ENCODE assay signal across 30 cellular contexts in the genomic region with DNA sequence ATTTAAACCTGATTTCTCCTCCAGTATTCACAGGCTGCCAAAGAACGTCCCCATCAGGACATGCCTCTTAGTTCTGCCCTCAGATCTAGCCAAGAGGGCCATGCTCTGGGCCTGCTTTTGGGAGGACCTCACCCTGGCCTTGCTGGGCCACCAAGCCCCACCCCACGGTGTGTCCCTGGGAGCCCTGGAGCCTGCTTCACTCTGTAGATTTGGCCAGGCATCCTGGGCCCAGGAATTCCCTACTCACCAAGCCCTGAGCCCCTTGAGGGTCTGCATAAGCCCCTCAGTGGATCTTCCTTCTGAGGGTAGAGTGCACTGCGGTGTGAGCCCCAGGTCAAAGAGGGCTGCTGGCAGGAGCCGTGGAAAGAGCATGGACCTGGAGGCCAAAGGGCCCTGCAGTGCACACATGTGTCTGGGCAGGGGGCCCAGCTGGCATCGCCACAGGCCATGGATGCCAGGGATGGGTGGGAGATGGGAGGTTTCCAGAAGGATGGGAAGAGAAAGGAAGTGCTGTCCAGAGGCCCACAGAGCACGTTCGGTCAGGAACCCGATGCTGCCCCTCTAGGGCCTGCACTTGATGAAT.
"Had no signal": no experiment of that assay in that cellular context is flagged by ENCODE, and none has a peak within 500 bp of the region (broad histone marks: within the 10 kb centered on the region; RNA-seq: fewer than 3 reads in every experiment).

No MANE protein-coding gene starts in this region.

- H3K27me3 ChIP-seq: adrenal gland, body of pancreas, gastroesophageal sphincter had no signal

- H3K4me1 ChIP-seq: adrenal gland, body of pancreas had no signal

- H3K36me3 Mint-ChIP-seq: activated naive CD4-positive, alpha-beta T cell treated with anti-CD3 and anti-CD28 coated beads, Interleukin-2, amount 50 U/mL, for 24 hours; activated naive CD8-positive, alpha-beta T cell treated with anti-CD3 and anti-CD28 coated beads for 36 hours had no signal

- H3K27ac ChIP-seq: adrenal gland, body of pancreas, epithelial cell of prostate, esophagus squamous epithelium, gastroesophageal sphincter had no signal

- FAIRE-seq: colon, endometrium, endothelial cell of umbilical vein had no signal

- H3K36me3 ChIP-seq: adrenal gland, esophagus squamous epithelium, gastroesophageal sphincter had no signal

- H3K9me3 ChIP-seq: adrenal gland, body of pancreas, esophagus squamous epithelium, gastroesophageal sphincter had no signal

- H3K4me3 Mint-ChIP-seq: activated CD4-positive, alpha-beta memory T cell treated with anti-CD3 and anti-CD28 coated beads, Interleukin-2, amount 10 ng/mL, durations not matched to agents 7 days and 5 days; activated CD4-positive, alpha-beta T cell treated with anti-CD3 and anti-CD28 coated beads for 36 hours; activated CD4-positive, alpha-beta T cell treated with anti-CD3 and anti-CD28 coated beads, Interleukin-2, amount 10 ng/mL, durations not matched to agents 24 days and 14 days; activated naive CD4-positive, alpha-beta T cell treated with anti-CD3 and anti-CD28 coated beads for 36 hours; activated naive CD4-positive, alpha-beta T cell treated with anti-CD3 and anti-CD28 coated beads, Interleukin-2, amount 50 U/mL, for 24 hours; activated naive CD8-positive, alpha-beta T cell treated with anti-CD3 and anti-CD28 coated beads for 36 hours; activated naive CD8-positive, alpha-beta T cell treated with anti-CD3 and anti-CD28 coated beads, Interleukin-2, amount 50 U/mL, for 24 hours; activated T-helper 1 cell treated with anti-CD3 and anti-CD28 coated beads, Interleukin-12 subunit alpha, Interleukin-12 subunit beta, Interleukin-2, Interleukin-4 antibody, amounts not matched to agents 30 ng/mL and 10 ng/mL and 1 ng/mL, durations not matched to agents 14 hours and 24 hours and 36 hours; effector memory CD8-positive, alpha-beta T cell had no signal

- H3K4me1 Mint-ChIP-seq: activated naive CD4-positive, alpha-beta T cell treated with anti-CD3 and anti-CD28 coated beads, Interleukin-2, amount 50 U/mL, for 24 hours; activated naive CD8-positive, alpha-beta T cell treated with anti-CD3 and anti-CD28 coated beads for 36 hours; activated naive CD8-positive, alpha-beta T cell treated with anti-CD3 and anti-CD28 coated beads, Interleukin-2, amount 50 U/mL, for 24 hours had no signal

- ATAC-seq: activated CD4-positive, alpha-beta T cell treated with anti-CD3 and anti-CD28 coated beads for 36 hours; activated naive CD8-positive, alpha-beta T cell treated with anti-CD3 and anti-CD28 coated beads, Interleukin-2, amount 50 U/mL, for 24 hours; body of pancreas; effector memory CD8-positive, alpha-beta T cell; gastroesophageal sphincter had no signal

- H3K9me3 Mint-ChIP-seq: activated CD4-positive, alpha-beta memory T cell treated with anti-CD3 and anti-CD28 coated beads, Interleukin-2, amount 10 ng/mL, durations not matched to agents 7 days and 5 days; activated CD4-positive, alpha-beta T cell treated with anti-CD3 and anti-CD28 coated beads, Interleukin-2, amount 10 ng/mL, durations not matched to agents 24 days and 14 days; activated naive CD4-positive, alpha-beta T cell treated with anti-CD3 and anti-CD28 coated beads for 36 hours; activated naive CD4-positive, alpha-beta T cell treated with anti-CD3 and anti-CD28 coated beads, Interleukin-2, amount 50 U/mL, for 24 hours; activated naive CD8-positive, alpha-beta T cell treated with anti-CD3 and anti-CD28 coated beads for 36 hours; activated naive CD8-positive, alpha-beta T cell treated with anti-CD3 and anti-CD28 coated beads, Interleukin-2, amount 50 U/mL, for 24 hours; activated T-helper 1 cell treated with anti-CD3 and anti-CD28 coated beads, Interleukin-12 subunit alpha, Interleukin-12 subunit beta, Interleukin-2, Interleukin-4 antibody, amounts not matched to agents 30 ng/mL and 10 ng/mL and 1 ng/mL, durations not matched to agents 14 hours and 24 hours and 36 hours; activated T-helper 2 cell treated with anti-CD3 and anti-CD28 coated beads, Interferon-gamma antibody, Interleukin-2, Interleukin-4, amounts not matched to agents 10 μg/mL and 5 μg/mL and 100 μg/mL, durations not matched to agents 14 hours and 24 hours and 36 hours; effector memory CD8-positive, alpha-beta T cell had no signal

- H3K27ac Mint-ChIP-seq: activated CD4-positive, alpha-beta memory T cell treated with anti-CD3 and anti-CD28 coated beads, Interleukin-2, amount 10 ng/mL, durations not matched to agents 7 days and 5 days; activated CD4-positive, alpha-beta T cell treated with anti-CD3 and anti-CD28 coated beads for 36 hours; activated CD4-positive, alpha-beta T cell treated with anti-CD3 and anti-CD28 coated beads, Interleukin-2, amount 10 ng/mL, durations not matched to agents 24 days and 14 days; activated naive CD4-positive, alpha-beta T cell treated with anti-CD3 and anti-CD28 coated beads for 36 hours; activated naive CD4-positive, alpha-beta T cell treated with anti-CD3 and anti-CD28 coated beads, Interleukin-2, amount 50 U/mL, for 24 hours; activated naive CD8-positive, alpha-beta T cell treated with anti-CD3 and anti-CD28 coated beads for 36 hours; activated naive CD8-positive, alpha-beta T cell treated with anti-CD3 and anti-CD28 coated beads, Interleukin-2, amount 50 U/mL, for 24 hours; activated T-helper 1 cell treated with anti-CD3 and anti-CD28 coated beads, Interleukin-12 subunit alpha, Interleukin-12 subunit beta, Interleukin-2, Interleukin-4 antibody, amounts not matched to agents 30 ng/mL and 10 ng/mL and 1 ng/mL, durations not matched to agents 14 hours and 24 hours and 36 hours; activated T-helper 2 cell treated with anti-CD3 and anti-CD28 coated beads, Interferon-gamma antibody, Interleukin-2, Interleukin-4, amounts not matched to agents 10 μg/mL and 5 μg/mL and 100 μg/mL, durations not matched to agents 14 hours and 24 hours and 36 hours; effector memory CD8-positive, alpha-beta T cell had no signal

- DNase-seq: activated CD4-positive, alpha-beta memory T cell treated with anti-CD3 and anti-CD28 coated beads, Interleukin-2, amount 10 ng/mL, durations not matched to agents 7 days and 5 days; activated CD4-positive, alpha-beta T cell treated with anti-CD3 and anti-CD28 coated beads for 36 hours; activated CD4-positive, alpha-beta T cell treated with anti-CD3 and anti-CD28 coated beads, Interleukin-2, amount 10 ng/mL, durations not matched to agents 24 days and 14 days; activated CD4-positive, CD25-positive, alpha-beta regulatory T cell; activated CD4-positive, CD25-positive, alpha-beta regulatory T cell treated with anti-CD3 and anti-CD28 coated beads, Interleukin-2, amount 50 U/mL, for 72 hours; activated effector memory CD4-positive, alpha-beta T cell treated with anti-CD3 and anti-CD28 coated beads, Interleukin-2, amount 50 U/mL, for 16 hours; activated naive CD4-positive, alpha-beta T cell treated with anti-CD3 and anti-CD28 coated beads for 36 hours; activated naive CD8-positive, alpha-beta T cell treated with anti-CD3 and anti-CD28 coated beads for 36 hours; activated naive CD8-positive, alpha-beta T cell treated with anti-CD3 and anti-CD28 coated beads, Interleukin-2, amount 50 U/mL, for 24 hours; activated T-cell treated with anti-CD3 and anti-CD28 coated beads, Interleukin-2, amount 50 U/mL, for 1 hour; activated T-cell treated with anti-CD3 and anti-CD28 coated beads, Interleukin-2, amount 50 U/mL, for 48 hours; adrenal gland; amygdala; aorta; body of pancreas; caudate nucleus; cortex of kidney; dermis blood vessel endothelial cell; effector CD4-positive, alpha-beta T cell; effector memory CD8-positive, alpha-beta T cell; esophagus squamous epithelium; foreskin melanocyte had no signal

- H3K4me3 ChIP-seq: adrenal gland, body of pancreas, esophagus squamous epithelium, gastroesophageal sphincter had no signal
